8 cellular contexts compared by ENCODE assay signal in genomic region chr6:99241905-99242534, GRCh38.
DNase-seq lines count a peak whose midpoint lies in the region; ATAC-seq, FAIRE-seq and TF ChIP-seq lines count a peak whose summit lies in the region.

No MANE protein-coding gene starts in this region.

- no peaks in the 10 kb centered on the region for H4K20me1 ChIP-seq in astrocyte (ENCODE audit: insufficient read depth, low read length)

- H3K36me3 ChIP-seq in astrocyte (ENCODE audit: insufficient read depth, low read length) (no peaks in the 10 kb centered on the region), mesenchymal stem cell (ENCODE audit: control insufficient read depth in 1 of 2, insufficient read depth in 2 of 2, low read depth in 1 of 2, low read length in 2 of 2) (no peaks in the 10 kb centered on the region)
- no peaks in the 10 kb centered on the region for H3K36me3 ChIP-seq in CD8-positive, alpha-beta memory T cell (ENCODE audit: insufficient read depth, low read length)

- no peaks in the 10 kb centered on the region for H3K79me1 ChIP-seq in mesenchymal stem cell (replicated peaks; ENCODE audit: low read length, poor library complexity, severe bottlenecking)

- no peak overlapping the region for H2BK120ac ChIP-seq in mesenchymal stem cell (ENCODE audit: low read depth, low read length)

- H3K79me2 ChIP-seq in astrocyte (ENCODE audit: insufficient read depth, low read length): no peaks in the 10 kb centered on the region

- H3K4me2 ChIP-seq in astrocyte (ENCODE audit: low read length): no peak overlapping the region
- no peak overlapping the region for H3K4me2 ChIP-seq in mesenchymal stem cell (ENCODE audit: low read length, poor library complexity, severe bottlenecking)

- H3K4me1 Mint-ChIP-seq in activated CD4-positive, alpha-beta T cell treated with anti-CD3 and anti-CD28 coated beads, Interleukin-2, amount 10 ng/mL, durations not matched to agents 7 days and 5 days: no peaks in the 10 kb centered on the region
- no peaks in the 10 kb centered on the region for H3K4me1 Mint-ChIP-seq in astrocyte (ENCODE audit: low read depth, unreplicated experiment)
- H3K4me1 Mint-ChIP-seq in CD8-positive, alpha-beta memory T cell: no peaks in the 10 kb centered on the region

- H2AK5ac ChIP-seq in mesenchymal stem cell (ENCODE audit: low read length, severe bottlenecking): no peak overlapping the region

- DNase-seq in activated CD4-positive, alpha-beta T cell treated with anti-CD3 and anti-CD28 coated beads for 48 hours: peak; percentile 6
- DNase-seq in activated CD4-positive, alpha-beta T cell treated with anti-CD3 and anti-CD28 coated beads, Interleukin-2, amount 10 ng/mL, durations not matched to agents 7 days and 5 days: no peak
- DNase-seq in M059J (ENCODE audit: low read depth) (peak; percentile 16), astrocyte (ENCODE audit: low read depth) (peak; percentile 24), mesenchymal stem cell (peak; percentile 13), amniotic stem cell (lab: John Stamatoyannopoulos, UW) (no peak)
- no peak for DNase-seq in CD8-positive, alpha-beta memory T cell

- no peak overlapping the region for H4K91ac ChIP-seq in mesenchymal stem cell (ENCODE audit: low read length)

- no peak overlapping the region for H3K23ac ChIP-seq in mesenchymal stem cell (ENCODE audit: low read length in 2 of 2)

- POLR2A ChIA-PET in activated CD4-positive, alpha-beta T cell treated with anti-CD3 and anti-CD28 coated beads, Interleukin-2, amount 10 ng/mL, durations not matched to agents 7 days and 5 days (lab: Charles Lee): no interaction called here
- POLR2A ChIA-PET in CD8-positive, alpha-beta memory T cell (lab: Charles Lee): no interaction called here

- H2AFZ ChIP-seq in astrocyte (ENCODE audit: low read depth, low read length) (no peak overlapping the region), mesenchymal stem cell (ENCODE audit: low read depth, low read length) (no peak overlapping the region)

- no peaks in the 10 kb centered on the region for H3K4me1 ChIP-seq in astrocyte (ENCODE audit: insufficient read depth, low read length)
- H3K4me1 ChIP-seq in mesenchymal stem cell (ENCODE audit: control insufficient read depth, insufficient read depth, low read depth, low read length): no peaks in the 10 kb centered on the region
- H3K4me1 ChIP-seq in CD8-positive, alpha-beta memory T cell (ENCODE audit: insufficient read depth, low read length): no peaks in the 10 kb centered on the region

- ATAC-seq in GM19324 (IDR thresholded peaks at IDR 0.05; ENCODE audit: low FRiP score, unreplicated experiment): no peak

- TF ChIP-seq CTCF in astrocyte (IDR thresholded peaks at IDR 0.05; ENCODE audit: insufficient read depth, low read depth, low read length): peak; percentile 57

- H2BK15ac ChIP-seq in mesenchymal stem cell (ENCODE audit: low read depth, poor library complexity, severe bottlenecking): no peak overlapping the region

- no peak for FAIRE-seq in astrocyte (lab: Jason Lieb, UNC)

- no peak overlapping the region for H3K14ac ChIP-seq in mesenchymal stem cell (ENCODE audit: low read length in 2 of 2)

- H2BK5ac ChIP-seq in mesenchymal stem cell (ENCODE audit: low read depth, low read length, poor library complexity, severe bottlenecking): no peak overlapping the region

- peaks cover 3% of the 10 kb centered on the region for H3K27me3 Mint-ChIP-seq in activated CD4-positive, alpha-beta T cell treated with anti-CD3 and anti-CD28 coated beads, Interleukin-2, amount 10 ng/mL, durations not matched to agents 7 days and 5 days
- peaks cover 10% of the 10 kb centered on the region for H3K27me3 Mint-ChIP-seq in astrocyte (ENCODE audit: low read depth, unreplicated experiment)
- H3K27me3 Mint-ChIP-seq in CD8-positive, alpha-beta memory T cell: peaks cover 5 to 11% of the 10 kb centered on the region in 2 donors

- no peak overlapping the region for H4K8ac ChIP-seq in mesenchymal stem cell (ENCODE audit: low read length)

- H3K4ac ChIP-seq in mesenchymal stem cell (ENCODE audit: low read depth in 1 of 2, low read length in 2 of 2): no peak overlapping the region

- H3K4me3 Mint-ChIP-seq in activated CD4-positive, alpha-beta T cell treated with anti-CD3 and anti-CD28 coated beads, Interleukin-2, amount 10 ng/mL, durations not matched to agents 7 days and 5 days: no peak overlapping the region
- no peak overlapping the region for H3K4me3 Mint-ChIP-seq in astrocyte (ENCODE audit: unreplicated experiment)
- H3K4me3 Mint-ChIP-seq in CD8-positive, alpha-beta memory T cell: no peak overlapping the region

- H3K27me3 ChIP-seq in astrocyte (ENCODE audit: insufficient read depth, low read length) (peaks cover 3% of the 10 kb centered on the region), mesenchymal stem cell (ENCODE audit: control insufficient read depth in 1 of 2, insufficient read depth in 1 of 2, low read length in 2 of 2) (peaks cover 0 to 15% of the 10 kb centered on the region in 2 experiments)
- H3K27me3 ChIP-seq in CD8-positive, alpha-beta memory T cell (ENCODE audit: insufficient read depth, low read length, poor library complexity, severe bottlenecking): no peaks in the 10 kb centered on the region

- no peak overlapping the region for H3K9ac ChIP-seq in astrocyte (ENCODE audit: low read length)
- no peak overlapping the region for H3K9ac ChIP-seq in mesenchymal stem cell (ENCODE audit: low read length)

- H3K9me3 Mint-ChIP-seq in activated CD4-positive, alpha-beta T cell treated with anti-CD3 and anti-CD28 coated beads, Interleukin-2, amount 10 ng/mL, durations not matched to agents 7 days and 5 days: no peaks in the 10 kb centered on the region
- H3K9me3 Mint-ChIP-seq in astrocyte (ENCODE audit: unreplicated experiment): peaks cover 2% of the 10 kb centered on the region
- H3K9me3 Mint-ChIP-seq in CD8-positive, alpha-beta memory T cell: no peaks in the 10 kb centered on the region

- H2BK12ac ChIP-seq in mesenchymal stem cell (ENCODE audit: low read length in 2 of 2): no peak overlapping the region

- CTCF ChIA-PET in activated CD4-positive, alpha-beta T cell treated with anti-CD3 and anti-CD28 coated beads, Interleukin-2, amount 10 ng/mL, durations not matched to agents 7 days and 5 days (lab: Charles Lee): interaction anchor here (0.7 to 1.4 kb wide), 3 partner anchors 14 to 293 kb away, joined by 3 read pairs; no protein-coding TSS in a partner anchor
- CTCF ChIA-PET in CD8-positive, alpha-beta memory T cell (lab: Charles Lee): no interaction called here

- H3K36me3 Mint-ChIP-seq in activated CD4-positive, alpha-beta T cell treated with anti-CD3 and anti-CD28 coated beads, Interleukin-2, amount 10 ng/mL, durations not matched to agents 7 days and 5 days (ENCODE audit: low read depth): no peaks in the 10 kb centered on the region
- no peaks in the 10 kb centered on the region for H3K36me3 Mint-ChIP-seq in astrocyte (ENCODE audit: low read depth, unreplicated experiment)
- H3K36me3 Mint-ChIP-seq in CD8-positive, alpha-beta memory T cell: no peaks in the 10 kb centered on the region

- no peak overlapping the region for H3K18ac ChIP-seq in mesenchymal stem cell (ENCODE audit: low read depth in 1 of 2, low read length in 2 of 2)

- no peak overlapping the region for H3K27ac Mint-ChIP-seq in activated CD4-positive, alpha-beta T cell treated with anti-CD3 and anti-CD28 coated beads, Interleukin-2, amount 10 ng/mL, durations not matched to agents 7 days and 5 days
- H3K27ac Mint-ChIP-seq in astrocyte (ENCODE audit: unreplicated experiment): no peak overlapping the region
- no peak overlapping the region for H3K27ac Mint-ChIP-seq in CD8-positive, alpha-beta memory T cell

- H3K4me3 ChIP-seq in astrocyte (ENCODE audit: insufficient read depth, low read depth, low read length) (no peak overlapping the region), mesenchymal stem cell (ENCODE audit: insufficient read depth in 1 of 2, low read depth in 1 of 2, low read length in 2 of 2) (no peak overlapping the region)
- H3K4me3 ChIP-seq in CD8-positive, alpha-beta memory T cell (ENCODE audit: low read length): no peak overlapping the region

- H3K9me3 ChIP-seq in astrocyte (ENCODE audit: insufficient read depth, low read depth, low read length): no peaks in the 10 kb centered on the region
- H3K9me3 ChIP-seq in mesenchymal stem cell (ENCODE audit: control insufficient read depth, low read length): no peaks in the 10 kb centered on the region
- no peaks in the 10 kb centered on the region for H3K9me3 ChIP-seq in CD8-positive, alpha-beta memory T cell (ENCODE audit: low read length)

- no peak overlapping the region for H3K27ac ChIP-seq in astrocyte (ENCODE audit: low read depth, low read length)
- H3K27ac ChIP-seq in mesenchymal stem cell (ENCODE audit: low read length, poor library complexity, severe bottlenecking): no peak overlapping the region
- H3K27ac ChIP-seq in CD8-positive, alpha-beta memory T cell (ENCODE audit: low read depth, low read length): no peak overlapping the region

- WGBS in mesenchymal stem cell: 48% methylated on average over 5 of the region's 5 CpGs

Comparison
In these comparisons a context has a peak if more than half of its experiments do, and no peak if none do; other contexts are left out.
1. DNase-seq: peak in activated CD4-positive, alpha-beta T cell treated with anti-CD3 and anti-CD28 coated beads for 48 hours (single experiment), M059J (single experiment), astrocyte (single experiment) and mesenchymal stem cell (single experiment); none in activated CD4-positive, alpha-beta T cell treated with anti-CD3 and anti-CD28 coated beads, Interleukin-2, amount 10 ng/mL, durations not matched to agents 7 days and 5 days (single experiment), CD8-positive, alpha-beta memory T cell (0 of 5) and amniotic stem cell (single experiment).